In the genomic region with DNA sequence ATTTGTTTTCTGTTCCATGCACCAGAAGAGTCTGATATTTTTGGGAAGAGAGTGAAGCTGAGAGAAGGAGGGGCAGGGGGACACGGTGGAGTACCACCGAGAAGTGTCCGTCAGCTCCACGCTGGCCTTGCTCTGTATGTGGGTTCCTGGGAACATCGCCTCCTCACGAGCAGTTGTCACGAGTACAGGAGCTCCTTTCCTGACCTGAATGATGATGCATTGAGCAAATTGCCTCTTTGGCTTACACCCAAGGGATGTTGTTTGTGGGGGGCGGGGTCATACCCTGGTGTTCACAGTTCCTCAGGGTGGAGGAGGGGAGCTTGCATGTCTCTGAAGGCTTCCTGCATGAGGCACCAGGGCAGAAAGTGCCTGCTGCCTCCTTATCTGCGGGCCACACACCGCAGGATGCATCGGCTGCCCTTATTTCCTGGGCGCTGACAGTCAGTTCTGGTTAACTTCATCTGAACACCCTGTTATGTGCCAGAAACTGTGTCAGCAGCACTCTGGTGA, we compare ENCODE assay signal across 8 cellular contexts.
DNase-seq lines count a peak whose midpoint lies in the region; ATAC-seq lines count a peak whose summit lies in the region.

No MANE protein-coding gene starts in this region.

- no peak for ATAC-seq in HG02840 (IDR thresholded peaks at IDR 0.05; ENCODE audit: low FRiP score, unreplicated experiment)
- no peak for ATAC-seq in GM18907 (IDR thresholded peaks at IDR 0.05; ENCODE audit: unreplicated experiment)

- DNase-seq in ELF-1 (ENCODE audit: low read depth, low spot score) = peak; percentile 26
- peak; percentile 8 for DNase-seq in NCI-H2029 treated with DMSO at 0.1 percent for 48 hours (lab: John Stamatoyannopoulos, UW)
- DNase-seq in activated T-cell treated with anti-CD3 and anti-CD28 coated beads for 1 hour (ENCODE audit: low read depth) = peak; percentile 55
- peak; percentile 22 for DNase-seq in germinal center (ENCODE audit: low spot score)
- peak; percentile 10 to 50 (median 37) for DNase-seq in stimulated activated CD4-positive, alpha-beta T cell treated with anti-CD3 and anti-CD28 coated beads, TNF-alpha, amount 100 ng/mL, for 1 hour (ENCODE audit: low read depth in 3 of 3, low spot score in 1 of 3)
- no peak for DNase-seq in ecto neural progenitor cell (ENCODE audit: low spot score)
